Comparison of ENCODE assay signal across 1 cellular context in the genomic region with DNA sequence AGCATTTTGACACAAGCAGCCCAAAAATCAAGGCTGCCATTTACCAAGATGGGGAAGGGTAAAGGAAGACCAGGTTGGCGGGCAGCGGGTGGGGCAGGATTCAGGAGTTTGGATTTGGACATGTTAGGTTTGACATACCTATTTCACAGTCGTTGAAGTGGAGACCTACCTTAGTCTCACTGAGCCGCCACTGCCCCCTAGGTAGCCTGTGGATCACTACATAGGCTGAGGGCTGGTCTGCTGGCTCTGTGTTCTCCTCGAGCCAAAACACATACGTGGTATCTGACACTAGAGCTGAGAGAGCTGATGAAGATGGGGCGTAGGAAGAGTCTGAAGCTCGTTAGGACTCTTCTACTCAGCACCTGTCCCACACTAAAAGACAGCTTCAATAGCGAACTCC.
TF ChIP-seq lines count a peak whose summit lies in the region.

No MANE protein-coding gene starts in this region.

TF ChIP-seq in IMR-90, 13 proteins besides CTCF, POLR2A, EP300 and RAD21 (continued from another document):
- TF ChIP-seq MXI1 (IDR thresholded peaks at IDR 0.05; ENCODE audit: borderline replicate concordance, low read depth, low read length) (no peak), MAFK (IDR thresholded peaks at IDR 0.05; ENCODE audit: low read depth, low read length) (no peak), RFX5 (IDR thresholded peaks at IDR 0.05; ENCODE audit: low read depth, low read length) (no peak)
TF ChIP-seq in IMR-90: peak in this region for 0.
